1 cellular context compared by ENCODE assay signal in the genomic region with DNA sequence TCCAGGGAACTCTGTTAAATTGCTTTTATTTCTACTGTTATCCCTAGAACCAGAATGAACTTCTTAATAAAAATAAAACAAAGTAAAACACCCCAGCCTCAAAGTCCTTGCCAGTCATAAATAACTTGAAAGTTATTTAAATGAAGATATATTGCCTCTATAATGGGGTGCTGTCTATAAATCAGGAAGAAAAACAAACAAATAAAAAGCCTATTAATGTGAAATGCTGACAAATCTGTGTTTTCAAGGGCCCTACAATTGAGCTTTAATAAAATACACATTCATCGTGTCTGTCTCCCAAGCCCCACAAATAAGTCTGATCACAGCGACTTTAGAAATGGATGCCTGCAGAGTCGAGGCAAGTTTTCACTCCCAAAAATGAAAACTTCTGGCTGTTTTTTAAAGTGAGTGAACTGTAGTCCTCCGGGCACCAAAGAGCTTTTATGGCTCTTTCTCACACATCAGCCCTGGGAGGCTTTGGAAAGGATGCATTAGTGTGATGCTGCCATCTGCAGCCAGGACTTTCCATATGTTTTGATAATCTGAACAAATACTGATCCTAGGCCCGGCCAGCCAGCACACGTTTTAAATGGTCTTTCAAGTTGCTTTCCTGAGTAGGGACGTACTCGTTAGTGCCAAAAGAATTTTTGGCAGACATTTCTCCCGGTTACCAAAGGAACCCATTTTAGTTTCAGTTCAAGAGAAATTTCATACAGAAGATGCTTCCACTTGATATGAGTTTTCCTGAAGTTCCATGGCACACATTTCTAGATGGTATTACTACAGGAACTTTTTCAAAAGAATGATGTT.
TF ChIP-seq lines count a peak whose summit lies in the region.

No MANE protein-coding gene starts in this region.

TF ChIP-seq in endothelial cell of umbilical vein, 7 proteins besides CTCF, POLR2A, EP300 and RAD21:
- TF ChIP-seq EZH2 (IDR thresholded peaks at IDR 0.05; ENCODE audit: borderline replicate concordance, low read depth, low read length, severe bottlenecking) (no peak), JUN (IDR thresholded peaks at IDR 0.05; ENCODE audit: borderline replicate concordance, insufficient read depth, insufficient read length, low read depth) (no peak), POLR2AphosphoS5 (IDR thresholded peaks at IDR 0.05; ENCODE audit: insufficient read depth, low read depth, low read length) (no peak), MYC (IDR thresholded peaks at IDR 0.05; ENCODE audit: low read depth, low read length) (no peak), MAX (IDR thresholded peaks at IDR 0.05; ENCODE audit: insufficient read depth, insufficient read length) (no peak), GATA2 (IDR thresholded peaks at IDR 0.05; ENCODE audit: insufficient read depth, insufficient read length, low read depth, low read length) (no peak), FOS (IDR thresholded peaks at IDR 0.05; ENCODE audit: borderline replicate concordance, insufficient read depth, low read length) (no peak)
